2 cellular contexts compared by ENCODE assay signal in the genomic region with DNA sequence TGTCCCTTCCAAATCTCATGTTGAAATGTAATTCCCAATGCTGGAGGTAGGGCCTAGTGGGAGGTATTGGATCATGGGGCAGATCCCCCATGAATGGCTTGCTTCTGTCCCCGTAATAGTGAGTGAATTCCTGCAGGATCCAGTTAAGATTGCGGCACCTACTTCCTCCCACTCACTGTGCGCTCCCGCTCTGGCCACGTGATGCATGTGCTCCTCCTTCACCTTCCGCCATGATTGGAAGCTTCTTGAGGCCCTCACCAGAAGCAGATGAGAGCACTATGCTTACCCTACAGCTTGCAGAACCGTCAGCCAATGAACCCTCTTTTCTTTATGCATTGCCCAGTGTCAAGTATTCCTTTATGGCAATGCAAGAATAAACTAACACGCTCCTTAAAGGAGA.
TF ChIP-seq lines count a peak whose summit lies in the region.

No MANE protein-coding gene starts in this region.

TF ChIP-seq in K562, 482 proteins besides CTCF, POLR2A, EP300 and RAD21 (continues in another document):
- TF ChIP-seq MXI1 (IDR thresholded peaks at IDR 0.05; ENCODE audit: low read depth, low read length) = no peak
- TF ChIP-seq RAD51 (IDR thresholded peaks at IDR 0.05; ENCODE audit: borderline replicate concordance, low read depth) = peak; percentile 64
- TF ChIP-seq, protein P1, sequence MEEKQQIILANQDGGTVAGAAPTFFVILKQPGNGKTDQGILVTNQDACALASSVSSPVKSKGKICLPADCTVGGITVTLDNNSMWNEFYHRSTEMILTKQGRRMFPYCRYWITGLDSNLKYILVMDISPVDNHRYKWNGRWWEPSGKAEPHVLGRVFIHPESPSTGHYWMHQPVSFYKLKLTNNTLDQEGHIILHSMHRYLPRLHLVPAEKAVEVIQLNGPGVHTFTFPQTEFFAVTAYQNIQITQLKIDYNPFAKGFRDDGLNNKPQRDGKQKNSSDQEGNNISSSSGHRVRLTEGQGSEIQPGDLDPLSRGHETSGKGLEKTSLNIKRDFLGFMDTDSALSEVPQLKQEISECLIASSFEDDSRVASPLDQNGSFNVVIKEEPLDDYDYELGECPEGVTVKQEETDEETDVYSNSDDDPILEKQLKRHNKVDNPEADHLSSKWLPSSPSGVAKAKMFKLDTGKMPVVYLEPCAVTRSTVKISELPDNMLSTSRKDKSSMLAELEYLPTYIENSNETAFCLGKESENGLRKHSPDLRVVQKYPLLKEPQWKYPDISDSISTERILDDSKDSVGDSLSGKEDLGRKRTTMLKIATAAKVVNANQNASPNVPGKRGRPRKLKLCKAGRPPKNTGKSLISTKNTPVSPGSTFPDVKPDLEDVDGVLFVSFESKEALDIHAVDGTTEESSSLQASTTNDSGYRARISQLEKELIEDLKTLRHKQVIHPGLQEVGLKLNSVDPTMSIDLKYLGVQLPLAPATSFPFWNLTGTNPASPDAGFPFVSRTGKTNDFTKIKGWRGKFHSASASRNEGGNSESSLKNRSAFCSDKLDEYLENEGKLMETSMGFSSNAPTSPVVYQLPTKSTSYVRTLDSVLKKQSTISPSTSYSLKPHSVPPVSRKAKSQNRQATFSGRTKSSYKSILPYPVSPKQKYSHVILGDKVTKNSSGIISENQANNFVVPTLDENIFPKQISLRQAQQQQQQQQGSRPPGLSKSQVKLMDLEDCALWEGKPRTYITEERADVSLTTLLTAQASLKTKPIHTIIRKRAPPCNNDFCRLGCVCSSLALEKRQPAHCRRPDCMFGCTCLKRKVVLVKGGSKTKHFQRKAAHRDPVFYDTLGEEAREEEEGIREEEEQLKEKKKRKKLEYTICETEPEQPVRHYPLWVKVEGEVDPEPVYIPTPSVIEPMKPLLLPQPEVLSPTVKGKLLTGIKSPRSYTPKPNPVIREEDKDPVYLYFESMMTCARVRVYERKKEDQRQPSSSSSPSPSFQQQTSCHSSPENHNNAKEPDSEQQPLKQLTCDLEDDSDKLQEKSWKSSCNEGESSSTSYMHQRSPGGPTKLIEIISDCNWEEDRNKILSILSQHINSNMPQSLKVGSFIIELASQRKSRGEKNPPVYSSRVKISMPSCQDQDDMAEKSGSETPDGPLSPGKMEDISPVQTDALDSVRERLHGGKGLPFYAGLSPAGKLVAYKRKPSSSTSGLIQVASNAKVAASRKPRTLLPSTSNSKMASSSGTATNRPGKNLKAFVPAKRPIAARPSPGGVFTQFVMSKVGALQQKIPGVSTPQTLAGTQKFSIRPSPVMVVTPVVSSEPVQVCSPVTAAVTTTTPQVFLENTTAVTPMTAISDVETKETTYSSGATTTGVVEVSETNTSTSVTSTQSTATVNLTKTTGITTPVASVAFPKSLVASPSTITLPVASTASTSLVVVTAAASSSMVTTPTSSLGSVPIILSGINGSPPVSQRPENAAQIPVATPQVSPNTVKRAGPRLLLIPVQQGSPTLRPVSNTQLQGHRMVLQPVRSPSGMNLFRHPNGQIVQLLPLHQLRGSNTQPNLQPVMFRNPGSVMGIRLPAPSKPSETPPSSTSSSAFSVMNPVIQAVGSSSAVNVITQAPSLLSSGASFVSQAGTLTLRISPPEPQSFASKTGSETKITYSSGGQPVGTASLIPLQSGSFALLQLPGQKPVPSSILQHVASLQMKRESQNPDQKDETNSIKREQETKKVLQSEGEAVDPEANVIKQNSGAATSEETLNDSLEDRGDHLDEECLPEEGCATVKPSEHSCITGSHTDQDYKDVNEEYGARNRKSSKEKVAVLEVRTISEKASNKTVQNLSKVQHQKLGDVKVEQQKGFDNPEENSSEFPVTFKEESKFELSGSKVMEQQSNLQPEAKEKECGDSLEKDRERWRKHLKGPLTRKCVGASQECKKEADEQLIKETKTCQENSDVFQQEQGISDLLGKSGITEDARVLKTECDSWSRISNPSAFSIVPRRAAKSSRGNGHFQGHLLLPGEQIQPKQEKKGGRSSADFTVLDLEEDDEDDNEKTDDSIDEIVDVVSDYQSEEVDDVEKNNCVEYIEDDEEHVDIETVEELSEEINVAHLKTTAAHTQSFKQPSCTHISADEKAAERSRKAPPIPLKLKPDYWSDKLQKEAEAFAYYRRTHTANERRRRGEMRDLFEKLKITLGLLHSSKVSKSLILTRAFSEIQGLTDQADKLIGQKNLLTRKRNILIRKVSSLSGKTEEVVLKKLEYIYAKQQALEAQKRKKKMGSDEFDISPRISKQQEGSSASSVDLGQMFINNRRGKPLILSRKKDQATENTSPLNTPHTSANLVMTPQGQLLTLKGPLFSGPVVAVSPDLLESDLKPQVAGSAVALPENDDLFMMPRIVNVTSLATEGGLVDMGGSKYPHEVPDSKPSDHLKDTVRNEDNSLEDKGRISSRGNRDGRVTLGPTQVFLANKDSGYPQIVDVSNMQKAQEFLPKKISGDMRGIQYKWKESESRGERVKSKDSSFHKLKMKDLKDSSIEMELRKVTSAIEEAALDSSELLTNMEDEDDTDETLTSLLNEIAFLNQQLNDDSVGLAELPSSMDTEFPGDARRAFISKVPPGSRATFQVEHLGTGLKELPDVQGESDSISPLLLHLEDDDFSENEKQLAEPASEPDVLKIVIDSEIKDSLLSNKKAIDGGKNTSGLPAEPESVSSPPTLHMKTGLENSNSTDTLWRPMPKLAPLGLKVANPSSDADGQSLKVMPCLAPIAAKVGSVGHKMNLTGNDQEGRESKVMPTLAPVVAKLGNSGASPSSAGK (IDR thresholded peaks at IDR 0.05) = peak; percentile 76
- TF ChIP-seq, protein P2, sequence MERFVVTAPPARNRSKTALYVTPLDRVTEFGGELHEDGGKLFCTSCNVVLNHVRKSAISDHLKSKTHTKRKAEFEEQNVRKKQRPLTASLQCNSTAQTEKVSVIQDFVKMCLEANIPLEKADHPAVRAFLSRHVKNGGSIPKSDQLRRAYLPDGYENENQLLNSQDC (CRISPR knock-in tag; IDR thresholded peaks at IDR 0.05) = no peak
- TF ChIP-seq, protein P3, sequence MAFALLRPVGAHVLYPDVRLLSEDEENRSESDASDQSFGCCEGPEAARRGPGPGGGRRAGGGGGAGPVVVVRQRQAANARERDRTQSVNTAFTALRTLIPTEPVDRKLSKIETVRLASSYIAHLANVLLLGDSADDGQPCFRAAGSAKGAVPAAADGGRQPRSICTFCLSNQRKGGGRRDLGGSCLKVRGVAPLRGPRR (CRISPR knock-in tag; IDR thresholded peaks at IDR 0.05) = no peak
- TF ChIP-seq, protein P4, sequence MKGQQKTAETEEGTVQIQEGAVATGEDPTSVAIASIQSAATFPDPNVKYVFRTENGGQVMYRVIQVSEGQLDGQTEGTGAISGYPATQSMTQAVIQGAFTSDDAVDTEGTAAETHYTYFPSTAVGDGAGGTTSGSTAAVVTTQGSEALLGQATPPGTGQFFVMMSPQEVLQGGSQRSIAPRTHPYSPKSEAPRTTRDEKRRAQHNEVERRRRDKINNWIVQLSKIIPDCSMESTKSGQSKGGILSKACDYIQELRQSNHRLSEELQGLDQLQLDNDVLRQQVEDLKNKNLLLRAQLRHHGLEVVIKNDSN (CRISPR knock-in tag; IDR thresholded peaks at IDR 0.05) = peak; percentile 82
- TF ChIP-seq SMC3 (conservative IDR thresholded peaks at IDR 0.05; ENCODE audit: insufficient read depth, low read depth, low read length) = no peak
- TF ChIP-seq ZNF263 (CRISPR knock-in tag; IDR thresholded peaks at IDR 0.05; ENCODE audit: borderline replicate concordance) = no peak
- TF ChIP-seq L3MBTL2 (IDR thresholded peaks at IDR 0.05) = peak; percentile 88

TF ChIP-seq in H1, 55 proteins besides CTCF, POLR2A, EP300 and RAD21:
- TF ChIP-seq, protein P5, sequence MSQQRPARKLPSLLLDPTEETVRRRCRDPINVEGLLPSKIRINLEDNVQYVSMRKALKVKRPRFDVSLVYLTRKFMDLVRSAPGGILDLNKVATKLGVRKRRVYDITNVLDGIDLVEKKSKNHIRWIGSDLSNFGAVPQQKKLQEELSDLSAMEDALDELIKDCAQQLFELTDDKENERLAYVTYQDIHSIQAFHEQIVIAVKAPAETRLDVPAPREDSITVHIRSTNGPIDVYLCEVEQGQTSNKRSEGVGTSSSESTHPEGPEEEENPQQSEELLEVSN (IDR thresholded peaks at IDR 0.05) = peak; percentile 79
- TF ChIP-seq RBBP5 (IDR thresholded peaks at IDR 0.05; ENCODE audit: borderline replicate concordance, low read depth, low read length) (no peak), SIRT6 (IDR thresholded peaks at IDR 0.05; ENCODE audit: low read length) (no peak)
- TF ChIP-seq, protein P6, sequence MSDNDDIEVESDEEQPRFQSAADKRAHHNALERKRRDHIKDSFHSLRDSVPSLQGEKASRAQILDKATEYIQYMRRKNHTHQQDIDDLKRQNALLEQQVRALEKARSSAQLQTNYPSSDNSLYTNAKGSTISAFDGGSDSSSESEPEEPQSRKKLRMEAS (IDR thresholded peaks at IDR 0.05) = peak; percentile 60; the same call in 1 of the 2 replicates
